ENCODE assay signal across 8 cellular contexts in genomic region chr4:88763075-88763474, GRCh38.
"Had no signal": no experiment of that assay in that cellular context is flagged by ENCODE, and none has a peak within 500 bp of the region (broad histone marks: within the 10 kb centered on the region; RNA-seq: fewer than 3 reads in every experiment).

No MANE protein-coding gene starts in this region.

- H3K4me1 Mint-ChIP-seq: IgD-negative memory B cell had no signal

- H3K9me3 Mint-ChIP-seq: GM23338, H9, IgD-negative memory B cell had no signal

- H3K4me3 ChIP-seq: GM23338 had no signal

- FAIRE-seq: H1, H54, HTR-8/SVneo had no signal

- H3K36me3 Mint-ChIP-seq: IgD-negative memory B cell had no signal

- H3K4me3 Mint-ChIP-seq: GM23338, H9, IgD-negative memory B cell had no signal

- H2AFZ ChIP-seq: GM23338 had no signal

- ATAC-seq: GM23338 had no signal

- DNase-seq: H9, HCEC 1CT, KG1 had no signal

- H3K27ac Mint-ChIP-seq: GM23338, H9, IgD-negative memory B cell had no signal

- H3K4me2 ChIP-seq: GM23338 had no signal

- H3K27me3 Mint-ChIP-seq: IgD-negative memory B cell had no signal
